Comparison of ENCODE assay signal across 8 cellular contexts in the genomic region with DNA sequence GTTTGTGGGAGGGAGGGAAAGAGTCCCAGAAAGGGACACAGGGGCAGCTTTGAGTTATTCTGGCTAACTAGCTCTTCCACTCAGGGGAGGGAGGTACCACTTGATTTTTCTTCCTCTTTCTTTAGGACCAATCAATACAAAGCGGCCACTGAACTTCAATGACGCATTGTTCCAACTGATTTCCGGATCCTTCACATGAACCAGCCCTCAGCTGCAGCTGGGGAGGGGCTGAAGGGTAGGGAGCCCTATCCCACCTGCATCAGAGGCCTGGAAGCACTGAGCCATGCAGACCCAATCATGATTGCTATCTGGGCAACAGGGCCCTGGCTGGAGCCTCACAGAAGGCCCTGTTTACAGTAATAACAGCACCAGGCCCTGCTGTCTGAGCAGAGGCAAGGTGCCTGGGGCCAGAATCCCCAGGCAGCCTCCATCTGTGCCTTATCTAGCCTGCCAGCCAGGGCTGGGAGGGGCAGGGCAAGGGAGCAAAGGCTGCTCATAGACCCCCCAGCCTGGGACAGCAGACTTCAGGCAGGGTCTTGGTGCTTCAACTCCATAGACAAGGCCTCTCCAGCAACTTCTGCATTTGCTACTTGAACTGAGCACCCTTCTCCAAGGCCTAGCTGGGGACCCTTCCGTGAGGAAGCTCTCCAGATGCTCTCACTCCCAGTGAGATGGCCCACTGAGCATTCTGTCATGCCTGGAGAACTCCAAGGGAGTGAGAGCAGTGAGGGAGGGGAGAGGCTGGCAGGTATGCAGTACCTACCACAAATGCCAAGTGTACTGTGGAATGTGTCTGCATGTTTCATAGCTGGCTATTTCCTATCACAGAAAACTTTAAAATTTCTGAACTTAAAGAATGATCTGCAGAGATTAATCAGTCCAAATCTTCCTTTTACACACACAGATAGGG. TPM values are rescaled to one million over a fixed set of nuclear protein-coding genes. Genes with fewer than 3 reads are reported as not detected.
A peak's percentile ranks its signal among the peaks of the same experiment; 100 is the strongest.
DNase-seq lines count a peak whose midpoint lies in the region; ATAC-seq and TF ChIP-seq lines count a peak whose summit lies in the region.

No MANE protein-coding gene starts in this region.

- TF ChIP-seq CTCF in nephron progenitor cell (IDR thresholded peaks at IDR 0.05), result no peak

- H3K4me3 Mint-ChIP-seq in CD4-positive, CD25-positive, alpha-beta regulatory T cell, result no peak overlapping the region
- H3K4me3 Mint-ChIP-seq in nephron progenitor cell, result no peak overlapping the region

- no peaks in the 10 kb centered on the region for H3K27me3 ChIP-seq in CD4-positive, CD25-positive, alpha-beta regulatory T cell (ENCODE audit: control insufficient read depth, insufficient read depth, low read length)

- no peaks in the 10 kb centered on the region for H3K9me3 ChIP-seq in CD4-positive, CD25-positive, alpha-beta regulatory T cell (ENCODE audit: control insufficient read depth in 2 of 2, low read length in 2 of 2)

- no peaks in the 10 kb centered on the region for H3K36me3 ChIP-seq in CD4-positive, CD25-positive, alpha-beta regulatory T cell (ENCODE audit: control insufficient read depth, insufficient read depth, low read length)

- in situ Hi-C loops in ACHN (cut with HindIII; ENCODE audit: low pct_ligation_motif_present, low pct_unique_long_range_greater_than_20kb, low sequenced_read_pairs), result no loop called here

- peak in 1 of 3 donors; percentile 30 for DNase-seq in CD4-positive, CD25-positive, alpha-beta regulatory T cell
- peak; percentile 94 for DNase-seq in NCI-H446 treated with DMSO at 0.1 percent for 48 hours (lab: John Stamatoyannopoulos, UW)
- peak; percentile 30 for DNase-seq in dermis blood vessel endothelial cell
- no peak for DNase-seq in nephron progenitor cell
- DNase-seq in NCI-H187 (lab: John Stamatoyannopoulos, UW), result no peak
- no peak for DNase-seq in stimulated activated CD4-positive, alpha-beta T cell treated with anti-CD3 and anti-CD28 coated beads, Interleukin-1b, Interleukin-23, amount 100 ng/mL, for 48 hours
- DNase-seq in ACHN, result no peak

- ATAC-seq in CD4-positive, CD25-positive, alpha-beta regulatory T cell (ENCODE audit: low read depth in 2 of 2), result peak; percentile 54 to 59
- ATAC-seq in GM21390 (IDR thresholded peaks at IDR 0.05; ENCODE audit: unreplicated experiment), result peak; percentile 70

- no peaks in the 10 kb centered on the region for H3K9me3 Mint-ChIP-seq in CD4-positive, CD25-positive, alpha-beta regulatory T cell
- H3K9me3 Mint-ChIP-seq in nephron progenitor cell, result no peaks in the 10 kb centered on the region

- H3K4me1 Mint-ChIP-seq in CD4-positive, CD25-positive, alpha-beta regulatory T cell, result peaks cover 0 to 19% (median 14%) of the 10 kb centered on the region in 4 donors
- H3K4me1 Mint-ChIP-seq in nephron progenitor cell, result peaks cover 49% of the 10 kb centered on the region

- no peak overlapping the region for H3K27ac ChIP-seq in CD4-positive, CD25-positive, alpha-beta regulatory T cell (ENCODE audit: insufficient read depth, low read length, poor library complexity, severe bottlenecking)

- H3K27me3 Mint-ChIP-seq in CD4-positive, CD25-positive, alpha-beta regulatory T cell, result no peaks in the 10 kb centered on the region
- H3K27me3 Mint-ChIP-seq in nephron progenitor cell (ENCODE audit: low read depth, poor library complexity), result peaks cover 3% of the 10 kb centered on the region

- H3K36me3 Mint-ChIP-seq in CD4-positive, CD25-positive, alpha-beta regulatory T cell, result no peaks in the 10 kb centered on the region
- H3K36me3 Mint-ChIP-seq in nephron progenitor cell (ENCODE audit: low read depth), result peaks cover 4% of the 10 kb centered on the region

- H3K4me1 ChIP-seq in CD4-positive, CD25-positive, alpha-beta regulatory T cell (ENCODE audit: control insufficient read depth, insufficient read depth, low read length, poor library complexity, severe bottlenecking), result no peaks in the 10 kb centered on the region

- peak overlapping the region; percentile 45 to 75 (median 65) for H3K27ac Mint-ChIP-seq in CD4-positive, CD25-positive, alpha-beta regulatory T cell
- peak overlapping the region; percentile 93 for H3K27ac Mint-ChIP-seq in nephron progenitor cell

- no peak overlapping the region for H3K4me3 ChIP-seq in CD4-positive, CD25-positive, alpha-beta regulatory T cell (ENCODE audit: low read depth, low read length)

RNA-seq across cellular contexts. Expression of gene CLPB, which starts 22.5 kb away (rescaled TPM):
- 14.7 TPM for total RNA-seq in CD4-positive, CD25-positive, alpha-beta regulatory T cell
- 1 to 10 TPM; 3.8 to 8.0 (median 5.0) TPM for polyA plus RNA-seq in CD4-positive, CD25-positive, alpha-beta regulatory T cell
- total RNA-seq in dermis blood vessel endothelial cell, result 54.1 and 66.7 TPM in 2 replicates

Comparison
In these comparisons a context has a peak if more than half of its experiments do, and no peak if none do; other contexts are left out.
1. DNase-seq: peak in NCI-H446 treated with DMSO at 0.1 percent for 48 hours (single experiment) and dermis blood vessel endothelial cell (single experiment); none in nephron progenitor cell (single experiment), NCI-H187 (0 of 2), stimulated activated CD4-positive, alpha-beta T cell treated with anti-CD3 and anti-CD28 coated beads, Interleukin-1b, Interleukin-23, amount 100 ng/mL, for 48 hours (single experiment) and ACHN (single experiment).